In genomic region chr2:36967236-36967876, GRCh38 we compare ENCODE assay signal across 1 cellular context.
TF ChIP-seq lines count a peak whose summit lies in the region.

No MANE protein-coding gene starts in this region.

TF ChIP-seq in HepG2, 621 proteins besides CTCF, POLR2A, EP300 and RAD21 (continued from another document and continues in another):
- TF ChIP-seq PHF20 (CRISPR knock-in tag; IDR thresholded peaks at IDR 0.05): no peak
- TF ChIP-seq SNAI1 (CRISPR knock-in tag; IDR thresholded peaks at IDR 0.05; ENCODE audit: borderline replicate concordance): no peak
- TF ChIP-seq ZNF446 (CRISPR knock-in tag; IDR thresholded peaks at IDR 0.05): no peak
- no peak; the same call in 1 of the 2 replicates for TF ChIP-seq ZGPAT (CRISPR knock-in tag; IDR thresholded peaks at IDR 0.05)
- TF ChIP-seq ZNF333 (CRISPR knock-in tag; IDR thresholded peaks at IDR 0.05; ENCODE audit: borderline replicate concordance): no peak
- no peak for TF ChIP-seq ZFP36L2 (CRISPR knock-in tag; IDR thresholded peaks at IDR 0.05)
- TF ChIP-seq SIN3B (IDR thresholded peaks at IDR 0.05; ENCODE audit: low read length): no peak
- peak; percentile 30; the same call in 1 of the 2 replicates for TF ChIP-seq KDM6A (CRISPR knock-in tag; IDR thresholded peaks at IDR 0.05; ENCODE audit: low read depth)
- no peak for TF ChIP-seq SPEN (CRISPR knock-in tag; IDR thresholded peaks at IDR 0.05; ENCODE audit: low read depth)
- no peak for TF ChIP-seq SMC3 (IDR thresholded peaks at IDR 0.05; ENCODE audit: low read length)
- TF ChIP-seq ATAD3A (CRISPR knock-in tag; IDR thresholded peaks at IDR 0.05): no peak
- peak; percentile 57; the same call in 1 of the 2 replicates for TF ChIP-seq DPF2 (CRISPR knock-in tag; IDR thresholded peaks at IDR 0.05; ENCODE audit: borderline replicate concordance, low read depth)
- TF ChIP-seq TSC22D2 (CRISPR knock-in tag; IDR thresholded peaks at IDR 0.05; ENCODE audit: borderline replicate concordance): no peak
- peak; percentile 6; the same call in 1 of the 2 replicates for TF ChIP-seq ZNF335 (CRISPR knock-in tag; IDR thresholded peaks at IDR 0.05)
- 0 out of 2 replicates have a peak, but pooled peaks have one; percentile 50 for TF ChIP-seq FOXK1 (CRISPR knock-in tag; IDR thresholded peaks at IDR 0.05; ENCODE audit: borderline replicate concordance, low read depth)
- TF ChIP-seq GATAD2A (CRISPR knock-in tag; IDR thresholded peaks at IDR 0.05): peak; percentile 77
- no peak for TF ChIP-seq RFXAP (CRISPR knock-in tag; IDR thresholded peaks at IDR 0.05; ENCODE audit: borderline replicate concordance)
- no peak for TF ChIP-seq ZSCAN20 (CRISPR knock-in tag; IDR thresholded peaks at IDR 0.05; ENCODE audit: borderline replicate concordance)
- TF ChIP-seq ZNF782 (CRISPR knock-in tag; IDR thresholded peaks at IDR 0.05; ENCODE audit: borderline replicate concordance): no peak
- no peak for TF ChIP-seq ZNF547 (CRISPR knock-in tag; IDR thresholded peaks at IDR 0.05)
- no peak for TF ChIP-seq ZNF543 (CRISPR knock-in tag; IDR thresholded peaks at IDR 0.05)
- no peak; the same call in 1 of the 2 replicates for TF ChIP-seq IRF2 (CRISPR knock-in tag; IDR thresholded peaks at IDR 0.05)
- no peak for TF ChIP-seq ZNF225 (CRISPR knock-in tag; IDR thresholded peaks at IDR 0.05)
- no peak for TF ChIP-seq TAF15 (IDR thresholded peaks at IDR 0.05; ENCODE audit: low read depth, low read length, poor library complexity, severe bottlenecking)
- TF ChIP-seq ZNF550 (CRISPR knock-in tag; IDR thresholded peaks at IDR 0.05; ENCODE audit: borderline replicate concordance): no peak
- TF ChIP-seq MED8 (CRISPR knock-in tag; IDR thresholded peaks at IDR 0.05; ENCODE audit: insufficient replicate concordance): no peak
- TF ChIP-seq, protein P1, sequence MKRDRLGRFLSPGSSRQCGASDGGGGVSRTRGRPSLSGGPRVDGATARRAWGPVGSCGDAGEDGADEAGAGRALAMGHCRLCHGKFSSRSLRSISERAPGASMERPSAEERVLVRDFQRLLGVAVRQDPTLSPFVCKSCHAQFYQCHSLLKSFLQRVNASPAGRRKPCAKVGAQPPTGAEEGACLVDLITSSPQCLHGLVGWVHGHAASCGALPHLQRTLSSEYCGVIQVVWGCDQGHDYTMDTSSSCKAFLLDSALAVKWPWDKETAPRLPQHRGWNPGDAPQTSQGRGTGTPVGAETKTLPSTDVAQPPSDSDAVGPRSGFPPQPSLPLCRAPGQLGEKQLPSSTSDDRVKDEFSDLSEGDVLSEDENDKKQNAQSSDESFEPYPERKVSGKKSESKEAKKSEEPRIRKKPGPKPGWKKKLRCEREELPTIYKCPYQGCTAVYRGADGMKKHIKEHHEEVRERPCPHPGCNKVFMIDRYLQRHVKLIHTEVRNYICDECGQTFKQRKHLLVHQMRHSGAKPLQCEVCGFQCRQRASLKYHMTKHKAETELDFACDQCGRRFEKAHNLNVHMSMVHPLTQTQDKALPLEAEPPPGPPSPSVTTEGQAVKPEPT (CRISPR knock-in tag; IDR thresholded peaks at IDR 0.05; ENCODE audit: low read depth): no peak
- 0 out of 2 replicates have a peak, but pooled peaks have one; percentile 14 for TF ChIP-seq ZNF331 (CRISPR knock-in tag; IDR thresholded peaks at IDR 0.05)
- TF ChIP-seq, protein P2, sequence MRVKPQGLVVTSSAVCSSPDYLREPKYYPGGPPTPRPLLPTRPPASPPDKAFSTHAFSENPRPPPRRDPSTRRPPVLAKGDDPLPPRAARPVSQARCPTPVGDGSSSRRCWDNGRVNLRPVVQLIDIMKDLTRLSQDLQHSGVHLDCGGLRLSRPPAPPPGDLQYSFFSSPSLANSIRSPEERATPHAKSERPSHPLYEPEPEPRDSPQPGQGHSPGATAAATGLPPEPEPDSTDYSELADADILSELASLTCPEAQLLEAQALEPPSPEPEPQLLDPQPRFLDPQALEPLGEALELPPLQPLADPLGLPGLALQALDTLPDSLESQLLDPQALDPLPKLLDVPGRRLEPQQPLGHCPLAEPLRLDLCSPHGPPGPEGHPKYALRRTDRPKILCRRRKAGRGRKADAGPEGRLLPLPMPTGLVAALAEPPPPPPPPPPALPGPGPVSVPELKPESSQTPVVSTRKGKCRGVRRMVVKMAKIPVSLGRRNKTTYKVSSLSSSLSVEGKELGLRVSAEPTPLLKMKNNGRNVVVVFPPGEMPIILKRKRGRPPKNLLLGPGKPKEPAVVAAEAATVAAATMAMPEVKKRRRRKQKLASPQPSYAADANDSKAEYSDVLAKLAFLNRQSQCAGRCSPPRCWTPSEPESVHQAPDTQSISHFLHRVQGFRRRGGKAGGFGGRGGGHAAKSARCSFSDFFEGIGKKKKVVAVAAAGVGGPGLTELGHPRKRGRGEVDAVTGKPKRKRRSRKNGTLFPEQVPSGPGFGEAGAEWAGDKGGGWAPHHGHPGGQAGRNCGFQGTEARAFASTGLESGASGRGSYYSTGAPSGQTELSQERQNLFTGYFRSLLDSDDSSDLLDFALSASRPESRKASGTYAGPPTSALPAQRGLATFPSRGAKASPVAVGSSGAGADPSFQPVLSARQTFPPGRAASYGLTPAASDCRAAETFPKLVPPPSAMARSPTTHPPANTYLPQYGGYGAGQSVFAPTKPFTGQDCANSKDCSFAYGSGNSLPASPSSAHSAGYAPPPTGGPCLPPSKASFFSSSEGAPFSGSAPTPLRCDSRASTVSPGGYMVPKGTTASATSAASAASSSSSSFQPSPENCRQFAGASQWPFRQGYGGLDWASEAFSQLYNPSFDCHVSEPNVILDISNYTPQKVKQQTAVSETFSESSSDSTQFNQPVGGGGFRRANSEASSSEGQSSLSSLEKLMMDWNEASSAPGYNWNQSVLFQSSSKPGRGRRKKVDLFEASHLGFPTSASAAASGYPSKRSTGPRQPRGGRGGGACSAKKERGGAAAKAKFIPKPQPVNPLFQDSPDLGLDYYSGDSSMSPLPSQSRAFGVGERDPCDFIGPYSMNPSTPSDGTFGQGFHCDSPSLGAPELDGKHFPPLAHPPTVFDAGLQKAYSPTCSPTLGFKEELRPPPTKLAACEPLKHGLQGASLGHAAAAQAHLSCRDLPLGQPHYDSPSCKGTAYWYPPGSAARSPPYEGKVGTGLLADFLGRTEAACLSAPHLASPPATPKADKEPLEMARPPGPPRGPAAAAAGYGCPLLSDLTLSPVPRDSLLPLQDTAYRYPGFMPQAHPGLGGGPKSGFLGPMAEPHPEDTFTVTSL (CRISPR knock-in tag; IDR thresholded peaks at IDR 0.05; ENCODE audit: borderline replicate concordance): peak; percentile 60; the same call in 1 of the 2 replicates
- TF ChIP-seq, protein P3, sequence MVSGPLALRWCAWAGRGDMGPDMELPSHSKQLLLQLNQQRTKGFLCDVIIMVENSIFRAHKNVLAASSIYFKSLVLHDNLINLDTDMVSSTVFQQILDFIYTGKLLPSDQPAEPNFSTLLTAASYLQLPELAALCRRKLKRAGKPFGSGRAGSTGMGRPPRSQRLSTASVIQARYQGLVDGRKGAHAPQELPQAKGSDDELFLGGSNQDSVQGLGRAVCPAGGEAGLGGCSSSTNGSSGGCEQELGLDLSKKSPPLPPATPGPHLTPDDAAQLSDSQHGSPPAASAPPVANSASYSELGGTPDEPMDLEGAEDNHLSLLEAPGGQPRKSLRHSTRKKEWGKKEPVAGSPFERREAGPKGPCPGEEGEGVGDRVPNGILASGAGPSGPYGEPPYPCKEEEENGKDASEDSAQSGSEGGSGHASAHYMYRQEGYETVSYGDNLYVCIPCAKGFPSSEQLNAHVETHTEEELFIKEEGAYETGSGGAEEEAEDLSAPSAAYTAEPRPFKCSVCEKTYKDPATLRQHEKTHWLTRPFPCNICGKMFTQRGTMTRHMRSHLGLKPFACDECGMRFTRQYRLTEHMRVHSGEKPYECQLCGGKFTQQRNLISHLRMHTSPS (CRISPR knock-in tag; IDR thresholded peaks at IDR 0.05; ENCODE audit: low read depth): no peak
- TF ChIP-seq, protein P4, sequence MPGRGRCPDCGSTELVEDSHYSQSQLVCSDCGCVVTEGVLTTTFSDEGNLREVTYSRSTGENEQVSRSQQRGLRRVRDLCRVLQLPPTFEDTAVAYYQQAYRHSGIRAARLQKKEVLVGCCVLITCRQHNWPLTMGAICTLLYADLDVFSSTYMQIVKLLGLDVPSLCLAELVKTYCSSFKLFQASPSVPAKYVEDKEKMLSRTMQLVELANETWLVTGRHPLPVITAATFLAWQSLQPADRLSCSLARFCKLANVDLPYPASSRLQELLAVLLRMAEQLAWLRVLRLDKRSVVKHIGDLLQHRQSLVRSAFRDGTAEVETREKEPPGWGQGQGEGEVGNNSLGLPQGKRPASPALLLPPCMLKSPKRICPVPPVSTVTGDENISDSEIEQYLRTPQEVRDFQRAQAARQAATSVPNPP (CRISPR knock-in tag; IDR thresholded peaks at IDR 0.05): no peak
- TF ChIP-seq MLXIP (CRISPR knock-in tag; IDR thresholded peaks at IDR 0.05; ENCODE audit: borderline replicate concordance): no peak
- no peak for TF ChIP-seq CCAR2 (optimal IDR thresholded peaks at IDR 0.05; ENCODE audit: low read depth, low read length)
- no peak for TF ChIP-seq ZNF12 (CRISPR knock-in tag; IDR thresholded peaks at IDR 0.05)
- TF ChIP-seq, protein P5, sequence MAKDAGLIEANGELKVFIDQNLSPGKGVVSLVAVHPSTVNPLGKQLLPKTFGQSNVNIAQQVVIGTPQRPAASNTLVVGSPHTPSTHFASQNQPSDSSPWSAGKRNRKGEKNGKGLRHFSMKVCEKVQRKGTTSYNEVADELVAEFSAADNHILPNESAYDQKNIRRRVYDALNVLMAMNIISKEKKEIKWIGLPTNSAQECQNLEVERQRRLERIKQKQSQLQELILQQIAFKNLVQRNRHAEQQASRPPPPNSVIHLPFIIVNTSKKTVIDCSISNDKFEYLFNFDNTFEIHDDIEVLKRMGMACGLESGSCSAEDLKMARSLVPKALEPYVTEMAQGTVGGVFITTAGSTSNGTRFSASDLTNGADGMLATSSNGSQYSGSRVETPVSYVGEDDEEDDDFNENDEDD (CRISPR knock-in tag; IDR thresholded peaks at IDR 0.05; ENCODE audit: borderline replicate concordance): no peak
- no peak for TF ChIP-seq HNRNPH1 (optimal IDR thresholded peaks at IDR 0.05; ENCODE audit: low read depth, low read length)
- TF ChIP-seq SAP130 (CRISPR knock-in tag; IDR thresholded peaks at IDR 0.05; ENCODE audit: low read depth): peak; percentile 72
- TF ChIP-seq ATF7-NPFF (CRISPR knock-in tag; IDR thresholded peaks at IDR 0.05; ENCODE audit: low read depth): no peak
- TF ChIP-seq AKNA (CRISPR knock-in tag; IDR thresholded peaks at IDR 0.05; ENCODE audit: borderline replicate concordance): no peak
- no peak for TF ChIP-seq ZC3H4 (CRISPR knock-in tag; IDR thresholded peaks at IDR 0.05; ENCODE audit: borderline replicate concordance)
